Comparison of ENCODE assay signal across 9 cellular contexts in the genomic region with DNA sequence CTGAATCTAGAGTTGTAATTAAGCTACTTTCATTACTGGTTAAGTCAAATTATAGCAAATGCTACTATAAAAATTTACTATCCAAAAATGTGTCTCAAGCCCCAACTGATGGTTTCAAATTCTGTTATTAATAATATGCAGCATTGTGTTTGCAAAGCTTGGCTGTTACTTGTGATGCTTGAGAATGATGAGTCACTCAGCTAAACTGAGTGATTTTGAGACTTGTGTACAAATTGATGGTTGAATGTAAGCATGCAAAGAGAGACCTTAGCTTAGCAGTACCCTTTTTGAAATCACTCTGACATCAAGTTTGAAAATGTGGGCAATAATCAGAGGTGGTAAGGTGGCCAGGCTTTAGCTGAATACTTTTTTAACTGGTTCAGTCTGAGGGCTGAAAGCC. TPM values are rescaled to one million over a fixed set of nuclear protein-coding genes. Genes with fewer than 3 reads are reported as not detected.
A peak's percentile ranks its signal among the peaks of the same experiment; 100 is the strongest.
DNase-seq lines count a peak whose midpoint lies in the region; ATAC-seq and TF ChIP-seq lines count a peak whose summit lies in the region.
"Had no signal": no experiment of that assay in that cellular context is flagged by ENCODE, and none has a peak within 500 bp of the region (broad histone marks: within the 10 kb centered on the region; RNA-seq: fewer than 3 reads in every experiment).

No MANE protein-coding gene starts in this region.

- H3K4me3 Mint-ChIP-seq in activated CD8-positive, alpha-beta T cell treated with anti-CD3 and anti-CD28 coated beads for 36 hours: no peak overlapping the region
- H3K4me3 Mint-ChIP-seq in activated CD8-positive, alpha-beta T cell treated with anti-CD3 and anti-CD28 coated beads, Interleukin-2, amount 10 ng/mL, durations not matched to agents 7 days and 5 days: no peak overlapping the region
- no peak overlapping the region for H3K4me3 Mint-ChIP-seq in HFFc6
- no peak overlapping the region for H3K4me3 Mint-ChIP-seq in CD4-positive, alpha-beta memory T cell

- H3K4me1 Mint-ChIP-seq in activated CD8-positive, alpha-beta T cell treated with anti-CD3 and anti-CD28 coated beads for 36 hours (ENCODE audit: low read depth): peaks cover 9% of the 10 kb centered on the region
- H3K4me1 Mint-ChIP-seq in activated CD8-positive, alpha-beta T cell treated with anti-CD3 and anti-CD28 coated beads, Interleukin-2, amount 10 ng/mL, durations not matched to agents 7 days and 5 days (ENCODE audit: low read depth): peaks cover 4% of the 10 kb centered on the region
- H3K4me1 Mint-ChIP-seq in HFFc6 (ENCODE audit: low read depth): peaks cover 19% of the 10 kb centered on the region
- peaks cover 0 to 8% (median 2%) of the 10 kb centered on the region in 4 donors for H3K4me1 Mint-ChIP-seq in CD4-positive, alpha-beta memory T cell

- H3K27me3 Mint-ChIP-seq in activated CD8-positive, alpha-beta T cell treated with anti-CD3 and anti-CD28 coated beads for 36 hours: no peaks in the 10 kb centered on the region
- H3K27me3 Mint-ChIP-seq in activated CD8-positive, alpha-beta T cell treated with anti-CD3 and anti-CD28 coated beads, Interleukin-2, amount 10 ng/mL, durations not matched to agents 7 days and 5 days (ENCODE audit: low read depth): no peaks in the 10 kb centered on the region
- H3K27me3 Mint-ChIP-seq in HFFc6 (ENCODE audit: insufficient read depth): 0 out of 2 replicates have a peak, but pooled peaks cover 2% of the 10 kb centered on the region
- no peaks in the 10 kb centered on the region for H3K27me3 Mint-ChIP-seq in CD4-positive, alpha-beta memory T cell

- H3K9me3 ChIP-seq in mesodermal cell (ENCODE audit: control insufficient read depth, low read length): no peaks in the 10 kb centered on the region
- no peaks in the 10 kb centered on the region for H3K9me3 ChIP-seq in CD4-positive, alpha-beta memory T cell (ENCODE audit: control insufficient read depth in 1 of 2, low read length in 2 of 2)

- ATAC-seq in activated CD8-positive, alpha-beta T cell treated with anti-CD3 and anti-CD28 coated beads for 36 hours: peak; percentile 65
- ATAC-seq in activated CD8-positive, alpha-beta T cell treated with anti-CD3 and anti-CD28 coated beads, Interleukin-2, amount 10 ng/mL, durations not matched to agents 7 days and 5 days: no peak
- ATAC-seq: Panc1 had no signal

- H3K27ac ChIP-seq in mesodermal cell (ENCODE audit: low read depth, low read length, severe bottlenecking): peak overlapping the region; percentile 17
- no peak overlapping the region for H3K27ac ChIP-seq in CD4-positive, alpha-beta memory T cell (ENCODE audit: low read depth, low read length)

- DNase-seq in activated CD8-positive, alpha-beta T cell treated with anti-CD3 and anti-CD28 coated beads for 36 hours: no peak
- no peak for DNase-seq in activated CD8-positive, alpha-beta T cell treated with anti-CD3 and anti-CD28 coated beads, Interleukin-2, amount 10 ng/mL, durations not matched to agents 7 days and 5 days
- DNase-seq in HFFc6: no peak
- peak; percentile 4 for DNase-seq in RPMI7951 (ENCODE audit: low read depth)
- no peak for DNase-seq in middle frontal gyrus (ENCODE audit: extremely low spot score, low spot score)
- DNase-seq in NCI-H510A (lab: John Stamatoyannopoulos, UW): no peak
- no peak for DNase-seq in CD4-positive, alpha-beta memory T cell

- no peak overlapping the region for H3K4me3 ChIP-seq in mesodermal cell (ENCODE audit: extremely low read depth, insufficient read depth, low read length, poor library complexity, severe bottlenecking)
- H3K4me3 ChIP-seq in CD4-positive, alpha-beta memory T cell (ENCODE audit: low read length in 2 of 2): no peak overlapping the region

- intact Hi-C loops in activated CD8-positive, alpha-beta T cell treated with anti-CD3 and anti-CD28 coated beads for 36 hours (cut with micrococcal nuclease): no loop called here
- intact Hi-C loops in CD4-positive, alpha-beta memory T cell (cut with micrococcal nuclease): no loop called here

- peaks cover 36% of the 10 kb centered on the region for H3K36me3 Mint-ChIP-seq in activated CD8-positive, alpha-beta T cell treated with anti-CD3 and anti-CD28 coated beads for 36 hours (ENCODE audit: low read depth)
- peaks cover 40% of the 10 kb centered on the region for H3K36me3 Mint-ChIP-seq in activated CD8-positive, alpha-beta T cell treated with anti-CD3 and anti-CD28 coated beads, Interleukin-2, amount 10 ng/mL, durations not matched to agents 7 days and 5 days (ENCODE audit: low read depth)
- peaks cover 29% of the 10 kb centered on the region for H3K36me3 Mint-ChIP-seq in HFFc6 (ENCODE audit: low read depth)
- H3K36me3 Mint-ChIP-seq in CD4-positive, alpha-beta memory T cell: peaks cover 23 to 55% of the 10 kb centered on the region in 2 donors

- POLR2A ChIA-PET in activated CD8-positive, alpha-beta T cell treated with anti-CD3 and anti-CD28 coated beads for 36 hours (lab: Charles Lee): interaction anchor here (1.0 kb wide), 1 partner anchor 732 kb away, joined by 3 read pairs; no protein-coding TSS in a partner anchor
- POLR2A ChIA-PET in activated CD8-positive, alpha-beta T cell treated with anti-CD3 and anti-CD28 coated beads, Interleukin-2, amount 10 ng/mL, durations not matched to agents 7 days and 5 days (lab: Charles Lee): interaction anchor here (1.3 kb wide), 1 partner anchor 13 kb away, joined by 3 read pairs; no protein-coding TSS in a partner anchor
- POLR2A ChIA-PET in CD4-positive, alpha-beta memory T cell (lab: Charles Lee; ENCODE audit: partially characterized antibody): no interaction called here

- no peak for TF ChIP-seq CTCF in activated CD8-positive, alpha-beta T cell treated with anti-CD3 and anti-CD28 coated beads for 36 hours (IDR thresholded peaks at IDR 0.05)
- no peak for TF ChIP-seq CTCF in HFFc6 (IDR thresholded peaks at IDR 0.05)

- CTCF ChIA-PET in activated CD8-positive, alpha-beta T cell treated with anti-CD3 and anti-CD28 coated beads for 36 hours (lab: Charles Lee): interaction anchor here (1.0 to 1.1 kb wide), 2 partner anchors 9 to 17 kb away, joined by 3 to 5 read pairs; no protein-coding TSS in a partner anchor
- CTCF ChIA-PET in activated CD8-positive, alpha-beta T cell treated with anti-CD3 and anti-CD28 coated beads, Interleukin-2, amount 10 ng/mL, durations not matched to agents 7 days and 5 days (lab: Charles Lee): no interaction called here
- CTCF ChIA-PET in CD4-positive, alpha-beta memory T cell (lab: Charles Lee; ENCODE audit: partially characterized antibody): interaction anchor here (1.4 kb wide), 1 partner anchor 17 kb away, joined by 3 read pairs; no protein-coding TSS in a partner anchor

- H3K27ac Mint-ChIP-seq in activated CD8-positive, alpha-beta T cell treated with anti-CD3 and anti-CD28 coated beads for 36 hours: peak overlapping the region; percentile 50
- no peak overlapping the region for H3K27ac Mint-ChIP-seq in activated CD8-positive, alpha-beta T cell treated with anti-CD3 and anti-CD28 coated beads, Interleukin-2, amount 10 ng/mL, durations not matched to agents 7 days and 5 days
- peak overlapping the region; percentile 58 for H3K27ac Mint-ChIP-seq in HFFc6
- no peak overlapping the region for H3K27ac Mint-ChIP-seq in CD4-positive, alpha-beta memory T cell

- no peaks in the 10 kb centered on the region for H3K9me3 Mint-ChIP-seq in activated CD8-positive, alpha-beta T cell treated with anti-CD3 and anti-CD28 coated beads for 36 hours
- no peaks in the 10 kb centered on the region for H3K9me3 Mint-ChIP-seq in activated CD8-positive, alpha-beta T cell treated with anti-CD3 and anti-CD28 coated beads, Interleukin-2, amount 10 ng/mL, durations not matched to agents 7 days and 5 days (ENCODE audit: insufficient read depth)
- H3K9me3 Mint-ChIP-seq in HFFc6: no peaks in the 10 kb centered on the region
- H3K9me3 Mint-ChIP-seq in CD4-positive, alpha-beta memory T cell: no peaks in the 10 kb centered on the region

- no peaks in the 10 kb centered on the region for H3K27me3 ChIP-seq in CD4-positive, alpha-beta memory T cell (ENCODE audit: insufficient read depth, low read length)

- peaks cover 40% of the 10 kb centered on the region for H3K36me3 ChIP-seq in mesodermal cell (ENCODE audit: control insufficient read depth, insufficient read depth, low read length)
- H3K36me3 ChIP-seq in CD4-positive, alpha-beta memory T cell (ENCODE audit: insufficient read depth, low read length): peaks cover 27% of the 10 kb centered on the region

- no peaks in the 10 kb centered on the region for H3K4me1 ChIP-seq in mesodermal cell (ENCODE audit: control insufficient read depth, insufficient read depth, low read length, poor library complexity, severe bottlenecking)
- H3K4me1 ChIP-seq in CD4-positive, alpha-beta memory T cell (ENCODE audit: insufficient read depth, low read length): no peaks in the 10 kb centered on the region

RNA-seq across cellular contexts. Expression of gene OPA1, which starts 27.6 kb away (rescaled TPM):
- total RNA-seq in activated CD8-positive, alpha-beta T cell treated with anti-CD3 and anti-CD28 coated beads for 36 hours: 100 to 1,000 TPM in 1 of 2 experiments, 10 to 100 TPM in 1; 84.8 to 104 TPM
- 10 to 100 TPM; 61.3 TPM for total RNA-seq in activated CD8-positive, alpha-beta T cell treated with anti-CD3 and anti-CD28 coated beads, Interleukin-2, amount 10 ng/mL, durations not matched to agents 7 days and 5 days
- total RNA-seq in HFFc6 (2021; fragmentation: NEBNext Ultra II Directional; extraction: Animal tissue kit (Norgen Biotek cat#: 25700)): 10 to 100 TPM; 55.7 to 69.0 (median 64.9) TPM
- 62.2 and 68.7 TPM in 2 replicates for total RNA-seq in RPMI7951 (2014; rRNA removed; shearing (Covaris generic))
- polyA plus RNA-seq in mesodermal cell (2013, experiment 1 of 2): 66.0 TPM
- 66.3 TPM for polyA plus RNA-seq in mesodermal cell (2013, experiment 2 of 2)
- total RNA-seq in CD4-positive, alpha-beta memory T cell: 10 to 100 TPM; 51.5 to 59.8 TPM
- 10 to 100 TPM; 19.8 to 28.3 TPM for polyA plus RNA-seq in CD4-positive, alpha-beta memory T cell

Comparison
In these comparisons a context has a peak if more than half of its experiments do, and no peak if none do; other contexts are left out.
1. H3K27ac Mint-ChIP-seq: peak in activated CD8-positive, alpha-beta T cell treated with anti-CD3 and anti-CD28 coated beads for 36 hours (single experiment) and HFFc6 (single experiment); none in activated CD8-positive, alpha-beta T cell treated with anti-CD3 and anti-CD28 coated beads, Interleukin-2, amount 10 ng/mL, durations not matched to agents 7 days and 5 days (single experiment) and CD4-positive, alpha-beta memory T cell (0 of 7).